9 cellular contexts compared by ENCODE assay signal in the genomic region with DNA sequence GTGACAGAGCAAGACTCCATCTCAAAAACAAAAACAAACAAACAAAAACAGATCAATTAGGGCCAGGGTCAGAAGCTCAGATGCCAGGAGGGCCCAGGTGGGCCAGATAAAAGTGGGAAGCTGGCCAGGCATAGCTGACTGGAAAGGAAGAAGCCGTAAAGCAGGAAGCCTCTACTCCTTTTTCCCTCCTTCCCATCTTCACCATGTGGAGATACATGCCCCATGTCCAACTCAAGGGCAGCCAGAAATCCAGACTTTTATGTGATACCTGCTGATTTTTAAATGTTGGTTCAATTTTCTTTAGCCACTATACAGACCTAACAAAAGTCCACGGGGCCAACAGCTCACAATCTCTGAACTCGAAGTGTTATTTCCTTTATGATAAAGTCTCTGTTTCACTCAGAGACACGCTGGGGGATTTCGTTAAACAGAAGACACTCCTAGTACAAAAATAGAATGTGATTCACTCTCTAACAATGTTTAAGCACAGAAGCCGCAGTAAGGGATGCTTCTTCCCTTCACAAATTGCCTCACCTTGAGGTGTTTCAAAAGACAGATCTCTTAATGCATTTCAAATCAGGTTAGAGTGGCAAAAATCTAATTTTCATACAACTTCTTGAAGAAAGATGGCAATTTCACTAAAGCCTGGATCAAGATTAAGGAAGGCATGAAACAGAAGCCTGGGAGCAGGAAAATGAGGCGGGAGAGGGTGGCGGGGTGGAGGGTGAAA. TPM values are rescaled to one million over a fixed set of nuclear protein-coding genes. Genes with fewer than 3 reads are reported as not detected.
DNase-seq lines count a peak whose midpoint lies in the region; ATAC-seq, FAIRE-seq and TF ChIP-seq lines count a peak whose summit lies in the region.
"Had no signal": no experiment of that assay in that cellular context is flagged by ENCODE, and none has a peak within 500 bp of the region (broad histone marks: within the 10 kb centered on the region; RNA-seq: fewer than 3 reads in every experiment).

No MANE protein-coding gene starts in this region.

- peak; percentile 57 to 78; a peak in 3 of 6 replicates for ATAC-seq in A549
- peak; percentile 74 for ATAC-seq in GM19043 (IDR thresholded peaks at IDR 0.05; ENCODE audit: low read depth, unreplicated experiment)
- peak; percentile 77 for ATAC-seq in HG03108 (IDR thresholded peaks at IDR 0.05; ENCODE audit: unreplicated experiment)
- peak; percentile 89 for ATAC-seq in stimulated activated effector memory CD8-positive, alpha-beta T cell treated with anti-CD3 and anti-CD28 coated beads, Interleukin-12 subunit alpha, Interleukin-12 subunit beta, amount 100 ng/mL, for 72 hours
- no peak for ATAC-seq in T-helper 17 cell

- H3K27ac ChIP-seq in A549: peak overlapping the region; percentile 36 to 73; a peak in 5 of 6 replicates

- no peak for TF ChIP-seq RAD21 in A549 (conservative IDR thresholded peaks at IDR 0.05 in 1 of 2, IDR thresholded peaks at IDR 0.05 in 1 of 2)

- DNase-seq in A549 (ENCODE audit: low read depth in 1 of 2, low spot score in 1 of 2) (peak; percentile 49 to 51), amniotic epithelial cell (ENCODE audit: low read depth) (peak; percentile 78), T-helper 17 cell (no peak), DMS 273 (lab: John Stamatoyannopoulos, UW; ENCODE audit: unreplicated experiment) (no peak)
- no peak for DNase-seq in stimulated activated effector memory CD8-positive, alpha-beta T cell treated with anti-CD3 and anti-CD28 coated beads, Interleukin-12 subunit alpha, Interleukin-12 subunit beta, amount 100 ng/mL, for 72 hours (ENCODE audit: low spot score in 2 of 2)
- no peak for DNase-seq in effector CD8-positive, alpha-beta T cell (lab: John Stamatoyannopoulos, UW)

- CTCF ChIA-PET in A549 (lab: Yijun Ruan, JAX): interaction anchor here (1.0 kb wide), 1 partner anchor 10 kb away, joined by 5 read pairs; no protein-coding TSS in a partner anchor

- H3K36me3 Mint-ChIP-seq in stimulated activated effector memory CD8-positive, alpha-beta T cell treated with anti-CD3 and anti-CD28 coated beads, Interleukin-12 subunit alpha, Interleukin-12 subunit beta, amount 100 ng/mL, for 72 hours: no peaks in the 10 kb centered on the region
- H3K36me3 Mint-ChIP-seq in T-helper 17 cell (ENCODE audit: low read depth): no peaks in the 10 kb centered on the region

- no peak overlapping the region for H3K4me3 ChIP-seq in A549

- peaks cover 18% of the 10 kb centered on the region for H3K27me3 Mint-ChIP-seq in T-helper 17 cell

- no peak for TF ChIP-seq CTCF in A549 (IDR thresholded peaks at IDR 0.05)

- H3K9me3 Mint-ChIP-seq in stimulated activated effector memory CD8-positive, alpha-beta T cell treated with anti-CD3 and anti-CD28 coated beads, Interleukin-12 subunit alpha, Interleukin-12 subunit beta, amount 100 ng/mL, for 72 hours: no peaks in the 10 kb centered on the region

- peaks cover 12% of the 10 kb centered on the region for H3K4me1 Mint-ChIP-seq in stimulated activated effector memory CD8-positive, alpha-beta T cell treated with anti-CD3 and anti-CD28 coated beads, Interleukin-12 subunit alpha, Interleukin-12 subunit beta, amount 100 ng/mL, for 72 hours
- H3K4me1 Mint-ChIP-seq in T-helper 17 cell: peaks cover 6% of the 10 kb centered on the region

- H3K4me2 ChIP-seq in A549: peak overlapping the region; percentile 60

- TF ChIP-seq EP300 in A549 (IDR thresholded peaks at IDR 0.05): no peak

- H3K9me3 ChIP-seq in A549 (no peaks in the 10 kb centered on the region), T-helper 17 cell (ENCODE audit: control insufficient read depth, low read length, poor library complexity, severe bottlenecking) (no peaks in the 10 kb centered on the region)

- H3K27ac Mint-ChIP-seq in stimulated activated effector memory CD8-positive, alpha-beta T cell treated with anti-CD3 and anti-CD28 coated beads, Interleukin-12 subunit alpha, Interleukin-12 subunit beta, amount 100 ng/mL, for 72 hours: peak overlapping the region; percentile 84
- no peak overlapping the region for H3K27ac Mint-ChIP-seq in T-helper 17 cell

- FAIRE-seq in A549 (lab: Jason Lieb, UNC): no peak

- peak overlapping the region; percentile 30 for H3K4me3 Mint-ChIP-seq in stimulated activated effector memory CD8-positive, alpha-beta T cell treated with anti-CD3 and anti-CD28 coated beads, Interleukin-12 subunit alpha, Interleukin-12 subunit beta, amount 100 ng/mL, for 72 hours
- no peak overlapping the region for H3K4me3 Mint-ChIP-seq in T-helper 17 cell

- POLR2A ChIA-PET in A549 (lab: Yijun Ruan, JAX): no interaction called here

- peaks cover 13% of the 10 kb centered on the region for H3K4me1 ChIP-seq in A549

- no peak for TF ChIP-seq POLR2A in A549 (IDR thresholded peaks at IDR 0.05; ENCODE audit: low read length)

- WGBS in A549 (ENCODE audit: missing lambda C conversion rate): 31% methylated on average over 8 of the region's 8 CpGs

TF ChIP-seq in A549, 52 proteins besides CTCF, POLR2A, EP300 and RAD21:
- no peak for TF ChIP-seq NR3C1 (IDR thresholded peaks at IDR 0.05)
- no peak for TF ChIP-seq PHF8 (IDR thresholded peaks at IDR 0.05; ENCODE audit: borderline replicate concordance, low read depth)
- TF ChIP-seq ZNF302 (CRISPR knock-in tag; IDR thresholded peaks at IDR 0.05): no peak
- TF ChIP-seq CBX8 (IDR thresholded peaks at IDR 0.05): no peak
- no peak for TF ChIP-seq HMGXB4 (CRISPR knock-in tag; IDR thresholded peaks at IDR 0.05; ENCODE audit: borderline replicate concordance)
- no peak for TF ChIP-seq FOSL2 (IDR thresholded peaks at IDR 0.05)
- TF ChIP-seq FOSL2 (CRISPR knock-in tag; IDR thresholded peaks at IDR 0.05): peak; percentile 73
- TF ChIP-seq HES2 (IDR thresholded peaks at IDR 0.05): no peak
- TF ChIP-seq E2F6 (IDR thresholded peaks at IDR 0.05; ENCODE audit: borderline replicate concordance, low read depth): peak; percentile 50; the same call in 1 of the 2 replicates
- TF ChIP-seq HOXB5 (CRISPR knock-in tag; IDR thresholded peaks at IDR 0.05): peak; percentile 35; the same call in 1 of the 2 replicates
- no peak for TF ChIP-seq RCOR1 (IDR thresholded peaks at IDR 0.05; ENCODE audit: low read depth, low read length)
- TF ChIP-seq CEBPB (IDR thresholded peaks at IDR 0.05): peak in 1 of 2 experiments; percentile 30; a peak in 1 of 4 replicates
- TF ChIP-seq MAZ (IDR thresholded peaks at IDR 0.05; ENCODE audit: borderline replicate concordance, low read depth, low read length): no peak
- TF ChIP-seq RARB (CRISPR knock-in tag; IDR thresholded peaks at IDR 0.05): no peak

RNA-seq across cellular contexts. Expression of gene TMEM247, which starts 14.0 kb away (rescaled TPM):
- polyA plus RNA-seq in A549 (2011; rRNA removed) (not detected in 2 replicates), A549 (2017; fragmentation: RNase III; extraction: RNeasy Plus Mini Kit Qiagen cat#74134 plus additional on column Dnase treatment) (not detected in 3 replicates)
- polyA plus RNA-seq in A549 (2012; cell fraction: cytosol; rRNA removed): not detected in 2 replicates
- polyA plus RNA-seq in A549 (2012; cell fraction: nucleus; rRNA removed): not detected in 2 replicates
- not detected in 2 replicates for polyA minus RNA-seq in A549 (2011; rRNA and poly(A)+ RNA removed)
- not detected for total RNA-seq in T-helper 17 cell
- total RNA-seq: skeletal muscle tissue had no signal

RNA-seq across cellular contexts. Expression of gene RHOQ, which starts 48.9 kb away (rescaled TPM):
- polyA plus RNA-seq in A549 (2011; rRNA removed) (94.5 and 100 TPM in 2 replicates), A549 (2017; fragmentation: RNase III; extraction: RNeasy Plus Mini Kit Qiagen cat#74134 plus additional on column Dnase treatment) (58.8 to 75.5 TPM (median 63.0 TPM) in 3 replicates)
- polyA plus RNA-seq in A549 (2012; cell fraction: cytosol; rRNA removed): 30.3 and 31.8 TPM in 2 replicates
- 56.7 and 84.5 TPM in 2 replicates for polyA plus RNA-seq in A549 (2012; cell fraction: nucleus; rRNA removed)
- polyA minus RNA-seq in A549 (2011; rRNA and poly(A)+ RNA removed): 38.0 and 38.5 TPM in 2 replicates
- 10 to 100 TPM; 19.7 to 26.5 TPM for total RNA-seq in T-helper 17 cell

RNA-seq across cellular contexts. Expression of gene ATP6V1E2, which starts 49.0 kb away (rescaled TPM):
- polyA plus RNA-seq in A549 (2011; rRNA removed) (32.4 and 45.6 TPM in 2 replicates), A549 (2017; fragmentation: RNase III; extraction: RNeasy Plus Mini Kit Qiagen cat#74134 plus additional on column Dnase treatment) (18.6 to 22.7 TPM (median 19.1 TPM) in 3 replicates)
- 17.3 and 19.6 TPM in 2 replicates for polyA plus RNA-seq in A549 (2012; cell fraction: cytosol; rRNA removed)
- 11.1 and 13.5 TPM in 2 replicates for polyA plus RNA-seq in A549 (2012; cell fraction: nucleus; rRNA removed)
- 34.1 and 36.4 TPM in 2 replicates for polyA minus RNA-seq in A549 (2011; rRNA and poly(A)+ RNA removed)
- 10 to 100 TPM in 1 of 2 donors, 1 to 10 TPM in 1; 8.5 to 10.4 TPM for total RNA-seq in T-helper 17 cell

Comparison
In these comparisons a context has a peak if more than half of its experiments do, and no peak if none do; other contexts are left out.
1. DNase-seq: peak in A549 (2 of 2) and amniotic epithelial cell (single experiment); none in stimulated activated effector memory CD8-positive, alpha-beta T cell treated with anti-CD3 and anti-CD28 coated beads, Interleukin-12 subunit alpha, Interleukin-12 subunit beta, amount 100 ng/mL, for 72 hours (0 of 2), T-helper 17 cell (0 of 3), effector CD8-positive, alpha-beta T cell (single experiment) and DMS 273 (single experiment).